ENCODE assay signal across 5 cellular contexts in the genomic region with DNA sequence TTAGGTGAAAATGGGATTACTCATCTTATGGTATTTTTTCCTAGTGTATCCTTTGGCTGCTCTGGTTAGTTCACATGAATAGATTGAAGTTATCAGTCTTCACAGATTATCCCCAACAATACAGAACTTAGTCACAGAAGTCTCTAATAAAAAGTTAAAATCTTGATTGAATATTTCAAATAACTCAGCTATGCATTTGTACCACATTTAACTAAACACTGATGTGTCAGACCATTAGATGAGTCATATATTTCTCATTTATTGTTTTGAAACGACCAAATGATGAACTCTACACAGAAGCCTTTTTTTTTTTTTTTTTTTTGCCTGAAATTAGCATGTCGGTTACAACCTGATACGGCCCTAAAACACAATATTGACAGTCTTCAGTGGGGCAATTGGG.
DNase-seq lines count a peak whose midpoint lies in the region; ATAC-seq, FAIRE-seq and TF ChIP-seq lines count a peak whose summit lies in the region.
"Not testable (repeated sequence)": the region's sequence is repeated elsewhere in the genome, so short reads cannot be mapped to it uniquely, and the experiment has no call there.

No MANE protein-coding gene starts in this region.

- intact Hi-C loops in PC-3 (cut with micrococcal nuclease); MCF 10A (cut with micrococcal nuclease); kidney (cut with DNase I): not testable (repeated sequence)

- H3K4me1 ChIP-seq in PC-3 (ENCODE audit: insufficient read depth, low read length); foreskin keratinocyte; kidney (ENCODE audit: control insufficient read depth in 1 of 2, insufficient read depth in 1 of 2, low read depth in 1 of 2, low read length in 2 of 2): not testable (repeated sequence)

- not testable (repeated sequence) for H3K4me3 ChIP-seq in PC-3 (ENCODE audit: low read length); kidney (ENCODE audit: low read length in 2 of 2)

- POLR2A ChIA-PET in PC-3 (lab: Charles Lee; ENCODE audit: unreplicated experiment); MCF 10A (lab: Yijun Ruan, JAX): not testable (repeated sequence)

- H3F3A ChIP-seq in PC-3 (ENCODE audit: low read length, unreplicated experiment) = not testable (repeated sequence)

- not testable (repeated sequence) for H3K9ac ChIP-seq in PC-3 (ENCODE audit: low read length); kidney (ENCODE audit: low read length in 2 of 2)

- not testable (repeated sequence) for H4K20me1 ChIP-seq in PC-3 (ENCODE audit: low read length)

- peak; percentile 6 for FAIRE-seq in H54 (lab: Jason Lieb, UNC)
- FAIRE-seq in kidney (lab: Jason Lieb, UNC) = peak; percentile 23

- H3K4me3 Mint-ChIP-seq in MCF 10A (ENCODE audit: unreplicated experiment) = not testable (repeated sequence)

- not testable (repeated sequence) for H3K27ac Mint-ChIP-seq in MCF 10A (ENCODE audit: low read depth, unreplicated experiment)

- not testable (repeated sequence) for H3K79me2 ChIP-seq in PC-3 (ENCODE audit: low read length)

- not testable (repeated sequence) for H3K9me3 ChIP-seq in PC-3 (ENCODE audit: low read length); kidney (ENCODE audit: control insufficient read depth in 1 of 2, low read length in 2 of 2)

- H3K4me2 ChIP-seq in PC-3 (ENCODE audit: low read length) = not testable (repeated sequence)

- BruUV-seq in PC-3 (replicated peaks; lab: Mats Ljungman, UMichigan); MCF 10A (replicated peaks; lab: Mats Ljungman, UMichigan): not testable (repeated sequence)

- H3K4me1 Mint-ChIP-seq in MCF 10A (ENCODE audit: insufficient read depth, unreplicated experiment) = not testable (repeated sequence)

- CTCF ChIA-PET in PC-3 (lab: Charles Lee); MCF 10A (lab: Yijun Ruan, JAX): not testable (repeated sequence)

- ATAC-seq in PC-3 (peak; percentile 55), foreskin keratinocyte (peak; percentile 82)

- not testable (repeated sequence) for H3K9me2 ChIP-seq in PC-3 (replicated peaks; ENCODE audit: low read length)

- H3K9me3 Mint-ChIP-seq in MCF 10A (ENCODE audit: unreplicated experiment) = not testable (repeated sequence)

- TF ChIP-seq POLR2A in H54 (IDR thresholded peaks at IDR 0.05; ENCODE audit: low read depth, low read length) = not testable (repeated sequence)

- H3K27me3 ChIP-seq in PC-3 (ENCODE audit: low read length); foreskin keratinocyte: not testable (repeated sequence)

- not testable (repeated sequence) for H3K27ac ChIP-seq in PC-3 (ENCODE audit: low read length); foreskin keratinocyte; kidney (ENCODE audit: low read depth in 2 of 2, low read length in 2 of 2)

- TF ChIP-seq CTCF in PC-3 (conservative IDR thresholded peaks at IDR 0.05; ENCODE audit: low read depth, low read length); MCF 10A (IDR thresholded peaks at IDR 0.05; ENCODE audit: unreplicated experiment); foreskin keratinocyte (conservative IDR thresholded peaks at IDR 0.05); kidney (IDR thresholded peaks at IDR 0.05; ENCODE audit: borderline replicate concordance, extremely low read depth, insufficient read depth): not testable (repeated sequence)

- H2AFZ ChIP-seq in PC-3 (ENCODE audit: low read length) = not testable (repeated sequence)

- not testable (repeated sequence) for H3K36me3 Mint-ChIP-seq in MCF 10A (ENCODE audit: insufficient read depth, unreplicated experiment)

- not testable (repeated sequence) for H3K27me3 Mint-ChIP-seq in MCF 10A (ENCODE audit: insufficient read depth, unreplicated experiment)

- not testable (repeated sequence) for DNase-seq in H54 (ENCODE audit: insufficient read length, low spot score); kidney
- DNase-seq in PC-3 = peak; percentile 33
- peak; percentile 11 for DNase-seq in MCF 10A (ENCODE audit: unreplicated experiment)
- peak; percentile 4 to 8 for DNase-seq in foreskin keratinocyte

- not testable (repeated sequence) for H3K36me3 ChIP-seq in PC-3 (ENCODE audit: low read depth, low read length); kidney (ENCODE audit: control insufficient read depth in 1 of 2, insufficient read depth in 2 of 2, low read length in 2 of 2)
